8 cellular contexts compared by ENCODE assay signal in the genomic region with DNA sequence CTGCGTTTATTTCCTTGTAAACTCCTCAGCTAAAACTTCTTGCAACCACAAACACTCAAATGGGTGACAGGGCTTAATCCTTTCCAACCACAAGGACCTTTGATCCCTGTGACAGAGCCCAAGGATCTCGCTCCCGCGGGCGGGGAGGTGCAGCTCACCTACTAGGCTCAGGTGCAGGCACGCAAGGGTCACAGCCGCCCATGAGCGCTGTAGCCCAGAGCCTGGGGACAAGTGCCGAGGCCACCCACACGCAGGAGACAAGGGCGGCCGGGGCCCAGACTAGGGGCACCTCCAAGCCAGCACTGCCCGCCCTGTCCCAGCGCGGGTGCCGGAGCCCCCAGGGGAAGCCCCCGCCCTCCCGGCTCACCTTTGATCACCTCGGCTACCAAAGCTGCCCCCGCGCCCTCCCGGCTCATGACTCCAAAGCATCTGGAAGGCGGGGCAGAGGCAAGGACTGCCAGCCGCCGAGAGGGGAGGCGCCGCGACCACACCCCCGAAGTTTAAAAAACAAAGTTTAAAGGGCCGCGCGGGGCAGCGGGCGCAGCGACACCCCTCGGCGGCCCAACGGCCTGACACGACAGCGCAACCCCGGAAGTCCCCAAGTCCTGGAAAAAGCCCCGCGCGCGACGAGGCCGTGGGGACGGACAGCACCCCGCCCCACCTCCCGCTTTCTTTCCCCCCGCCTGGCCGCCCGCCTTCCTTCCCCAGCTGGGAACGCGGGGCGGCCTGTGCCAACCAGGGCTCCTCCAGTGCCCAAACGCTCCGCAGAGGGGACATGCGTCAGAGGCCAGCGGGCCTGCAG. TPM values are rescaled to one million over a fixed set of nuclear protein-coding genes. Genes with fewer than 3 reads are reported as not detected.
DNase-seq lines count a peak whose midpoint lies in the region; ATAC-seq and TF ChIP-seq lines count a peak whose summit lies in the region.

No MANE protein-coding gene starts in this region.

- DNase-seq in NCI-H82 (lab: John Stamatoyannopoulos, UW) = peak; percentile 56
- DNase-seq in NCI-H82 treated with DMSO at 0.1 percent for 48 hours (lab: John Stamatoyannopoulos, UW; ENCODE audit: unreplicated experiment) = no peak
- DNase-seq in NOMO-1 (lab: John Stamatoyannopoulos, UW; ENCODE audit: unreplicated experiment in 2 of 2) = peak; percentile 77 to 89
- DNase-seq in activated T-cell treated with anti-CD3 and anti-CD28 coated beads for 24 hours (ENCODE audit: low read depth) = peak; percentile 63
- peak; percentile 65 for DNase-seq in epidermal melanocyte (ENCODE audit: insufficient read length, low spot score)
- peak; percentile 90 to 91 (median 90) for DNase-seq in mucosa of descending colon
- peak; percentile 59 to 63 for DNase-seq in stimulated activated CD8-positive, alpha-beta memory T cell treated with anti-CD3 and anti-CD28 coated beads, Interleukin-2, amount 100 ng/mL, for 48 hours (ENCODE audit: low read depth in 2 of 2)

- TF ChIP-seq CTCF in mucosa of descending colon (IDR thresholded peaks at IDR 0.05) = peak; percentile 61

- ATAC-seq in HG02763 (IDR thresholded peaks at IDR 0.05; ENCODE audit: unreplicated experiment) (peak; percentile 90), mucosa of descending colon (peak; percentile 95)

- H3K36me3 ChIP-seq in mucosa of descending colon (ENCODE audit: low read depth) = no peaks in the 10 kb centered on the region

- no peaks in the 10 kb centered on the region for H3K9me3 ChIP-seq in mucosa of descending colon

- intact Hi-C loops in mucosa of descending colon (cut with DNase I, micrococcal nuclease) = no loop called here

- H3K4me1 ChIP-seq in mucosa of descending colon (ENCODE audit: low read depth) = peaks cover 25% of the 10 kb centered on the region

- H3K4me3 ChIP-seq in mucosa of descending colon = peak overlapping the region; percentile 29

RNA-seq across cellular contexts. Expression of a gene that starts 53.0 kb away (rescaled TPM):
- total RNA-seq in mucosa of descending colon = 10 to 100 TPM; 14.2 to 21.2 (median 16.2) TPM
